In the genomic region with DNA sequence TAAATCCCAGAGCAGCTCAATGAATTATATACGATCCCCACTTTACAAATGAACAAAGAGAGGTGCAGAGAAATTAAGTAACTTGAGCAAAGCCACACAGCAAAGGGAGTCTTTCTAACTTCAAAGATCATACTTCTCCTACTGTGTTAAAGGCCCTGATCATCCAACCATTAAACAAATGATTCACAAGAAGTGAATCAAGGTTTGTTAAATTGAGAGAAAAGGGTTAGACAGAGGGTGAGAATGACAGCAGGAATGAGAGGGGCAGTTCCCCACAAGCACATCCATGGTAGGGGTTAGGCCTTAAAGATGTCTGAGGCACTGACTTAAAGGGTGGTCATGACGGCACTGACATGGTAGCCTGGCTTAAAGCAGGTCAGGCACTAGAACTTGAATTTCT, we compare ENCODE assay signal across 28 cellular contexts.
"Had no signal": no experiment of that assay in that cellular context is flagged by ENCODE, and none has a peak within 500 bp of the region (broad histone marks: within the 10 kb centered on the region; RNA-seq: fewer than 3 reads in every experiment).

No MANE protein-coding gene starts in this region.

- H3K9me3 Mint-ChIP-seq: activated CD4-positive, alpha-beta memory T cell treated with anti-CD3 and anti-CD28 coated beads for 36 hours; activated CD4-positive, alpha-beta T cell treated with anti-CD3 and anti-CD28 coated beads, Interleukin-2, amount 10 ng/mL, durations not matched to agents 7 days and 5 days; activated naive CD4-positive, alpha-beta T cell treated with anti-CD3 and anti-CD28 coated beads, Interleukin-2, amount 10 ng/mL, durations not matched to agents 7 days and 5 days; activated naive CD8-positive, alpha-beta T cell treated with anti-CD3 and anti-CD28 coated beads, Interleukin-2, amount 50 U/mL, for 24 hours; activated T-cell treated with anti-CD3 and anti-CD28 coated beads, Interleukin-2, amount 50 U/mL, for 4 hours; T-helper 1 cell treated with Interleukin-12 subunit alpha and Interleukin-12 subunit beta and Interleukin-4 antibody, amounts not matched to agents 30 μg/mL and 1 μg/mL, for 36 hours; T-helper 2 cell treated with Interferon-gamma antibody and Interleukin-4, amounts not matched to agents 5 μg/mL and 100 μg/mL, for 36 hours; WTC11 had no signal

- DNase-seq: activated CD4-positive, alpha-beta memory T cell treated with anti-CD3 and anti-CD28 coated beads for 36 hours; activated CD4-positive, alpha-beta T cell treated with anti-CD3 and anti-CD28 coated beads for 36 hours; activated CD4-positive, alpha-beta T cell treated with anti-CD3 and anti-CD28 coated beads, Interleukin-2, amount 10 ng/mL, durations not matched to agents 7 days and 5 days; activated CD8-positive, alpha-beta memory T cell treated with anti-CD3 and anti-CD28 coated beads, Interleukin-2, amount 50 U/mL, for 4 hours; activated effector memory CD4-positive, alpha-beta T cell treated with Interleukin-2 at 50 U/mL for 16 hours; activated naive CD4-positive, alpha-beta T cell treated with anti-CD3 and anti-CD28 coated beads, Interleukin-2, amount 10 ng/mL, durations not matched to agents 7 days and 5 days; activated naive CD8-positive, alpha-beta T cell treated with anti-CD3 and anti-CD28 coated beads, Interleukin-2, amount 50 U/mL, for 24 hours; activated T-cell treated with anti-CD3 and anti-CD28 coated beads for 4 hours; activated T-cell treated with anti-CD3 and anti-CD28 coated beads, Interleukin-2, amount 50 U/mL, for 4 hours; anterior cingulate cortex; brain microvascular endothelial cell; central memory CD4-positive, alpha-beta T cell; MM.1S; MV-4-11; NCI-H1092; NCI-H1436 treated with DMSO at 0.1 percent for 48 hours; NCI-H1694 treated with DMSO at 0.1 percent for 48 hours; NCI-H2029; NCI-H345; NCI-H524 treated with DMSO at 0.1 percent for 48 hours; RPMI8226; SHP77 treated with DMSO at 0.1 percent for 48 hours had no signal

- H3K27ac Mint-ChIP-seq: activated CD4-positive, alpha-beta memory T cell treated with anti-CD3 and anti-CD28 coated beads for 36 hours; activated CD4-positive, alpha-beta T cell treated with anti-CD3 and anti-CD28 coated beads for 36 hours; activated CD4-positive, alpha-beta T cell treated with anti-CD3 and anti-CD28 coated beads, Interleukin-2, amount 10 ng/mL, durations not matched to agents 7 days and 5 days; activated naive CD4-positive, alpha-beta T cell treated with anti-CD3 and anti-CD28 coated beads, Interleukin-2, amount 10 ng/mL, durations not matched to agents 7 days and 5 days; activated naive CD8-positive, alpha-beta T cell; activated naive CD8-positive, alpha-beta T cell treated with anti-CD3 and anti-CD28 coated beads, Interleukin-2, amount 50 U/mL, for 24 hours; T-helper 1 cell treated with Interleukin-12 subunit alpha and Interleukin-12 subunit beta and Interleukin-4 antibody, amounts not matched to agents 30 μg/mL and 1 μg/mL, for 36 hours; T-helper 2 cell treated with Interferon-gamma antibody and Interleukin-4, amounts not matched to agents 5 μg/mL and 100 μg/mL, for 36 hours; WTC11 had no signal

- H3K36me3 Mint-ChIP-seq: WTC11 had no signal

- ATAC-seq: activated CD4-positive, CD25-positive, alpha-beta regulatory T cell treated with anti-CD3 and anti-CD28 coated beads, Interleukin-2, amount 50 U/mL, for 24 hours; activated naive CD8-positive, alpha-beta T cell treated with anti-CD3 and anti-CD28 coated beads, Interleukin-2, amount 50 U/mL, for 24 hours; activated T-cell treated with anti-CD3 and anti-CD28 coated beads, Interleukin-2, amount 50 U/mL, for 4 hours; Panc1; WTC11 had no signal

- H3K4me3 Mint-ChIP-seq: activated CD4-positive, alpha-beta memory T cell treated with anti-CD3 and anti-CD28 coated beads for 36 hours; activated CD4-positive, alpha-beta T cell treated with anti-CD3 and anti-CD28 coated beads for 36 hours; activated CD4-positive, alpha-beta T cell treated with anti-CD3 and anti-CD28 coated beads, Interleukin-2, amount 10 ng/mL, durations not matched to agents 7 days and 5 days; activated naive CD4-positive, alpha-beta T cell treated with anti-CD3 and anti-CD28 coated beads, Interleukin-2, amount 10 ng/mL, durations not matched to agents 7 days and 5 days; activated naive CD8-positive, alpha-beta T cell; activated naive CD8-positive, alpha-beta T cell treated with anti-CD3 and anti-CD28 coated beads, Interleukin-2, amount 50 U/mL, for 24 hours; activated T-cell treated with anti-CD3 and anti-CD28 coated beads, Interleukin-2, amount 50 U/mL, for 4 hours; T-helper 1 cell treated with Interleukin-12 subunit alpha and Interleukin-12 subunit beta and Interleukin-4 antibody, amounts not matched to agents 30 μg/mL and 1 μg/mL, for 36 hours; T-helper 2 cell treated with Interferon-gamma antibody and Interleukin-4, amounts not matched to agents 5 μg/mL and 100 μg/mL, for 36 hours; WTC11 had no signal

- H3K4me1 Mint-ChIP-seq: activated CD4-positive, alpha-beta T cell treated with anti-CD3 and anti-CD28 coated beads for 36 hours; activated CD4-positive, alpha-beta T cell treated with anti-CD3 and anti-CD28 coated beads, Interleukin-2, amount 10 ng/mL, durations not matched to agents 7 days and 5 days; activated naive CD4-positive, alpha-beta T cell treated with anti-CD3 and anti-CD28 coated beads, Interleukin-2, amount 10 ng/mL, durations not matched to agents 7 days and 5 days; activated naive CD8-positive, alpha-beta T cell treated with anti-CD3 and anti-CD28 coated beads, Interleukin-2, amount 50 U/mL, for 24 hours had no signal
